Comparison of ENCODE assay signal across 1 cellular context in genomic region chr6:71386215-71386614, GRCh38.
TF ChIP-seq lines count a peak whose summit lies in the region.

No MANE protein-coding gene starts in this region.

TF ChIP-seq in IMR-90, 13 proteins besides CTCF, POLR2A, EP300 and RAD21:
- TF ChIP-seq MAFK (IDR thresholded peaks at IDR 0.05; ENCODE audit: low read depth, low read length) (no peak), FOS (IDR thresholded peaks at IDR 0.05; ENCODE audit: low read depth, low read length) (no peak), SMC3 (IDR thresholded peaks at IDR 0.05; ENCODE audit: low read depth, low read length) (no peak), NFE2L2 (IDR thresholded peaks at IDR 0.05; ENCODE audit: low read depth, low read length) (no peak), RFX5 (IDR thresholded peaks at IDR 0.05; ENCODE audit: low read depth, low read length) (no peak), ELK1 (IDR thresholded peaks at IDR 0.05; ENCODE audit: borderline replicate concordance, low read depth, low read length) (no peak), BHLHE40 (IDR thresholded peaks at IDR 0.05; ENCODE audit: low read depth, low read length) (no peak), MAZ (IDR thresholded peaks at IDR 0.05; ENCODE audit: borderline replicate concordance, low read depth, low read length) (no peak), RCOR1 (IDR thresholded peaks at IDR 0.05; ENCODE audit: insufficient replicate concordance, low read length) (no peak), CEBPB (IDR thresholded peaks at IDR 0.05; ENCODE audit: low read depth, low read length) (no peak)
